Comparison of ENCODE assay signal across 23 cellular contexts in genomic region chr7:152133804-152134203, GRCh38.
DNase-seq lines count a peak whose midpoint lies in the region; ATAC-seq, FAIRE-seq and TF ChIP-seq lines count a peak whose summit lies in the region.
"Had no signal": no experiment of that assay in that cellular context is flagged by ENCODE, and none has a peak within 500 bp of the region (broad histone marks: within the 10 kb centered on the region; RNA-seq: fewer than 3 reads in every experiment).

No MANE protein-coding gene starts in this region.

- FAIRE-seq in GM12878 (lab: Jason Lieb, UNC) (no peak), GM19239 (lab: Jason Lieb, UNC) (no peak)

- H3K27ac ChIP-seq in GM12878 (ENCODE audit: control insufficient read depth, insufficient read depth), result no peak overlapping the region
- H3K27ac ChIP-seq: body of pancreas, C4-2B had no signal

- DNase-seq in CD14-positive monocyte (ENCODE audit: low spot score) (no peak), GM12878 (ENCODE audit: low read depth, low spot score) (no peak), nephron progenitor cell (no peak), HUDEP-2 (lab: John Stamatoyannopoulos, UW; ENCODE audit: unreplicated experiment in 76 of 76) (no peak), GM19239 (ENCODE audit: insufficient read length, low spot score) (no peak)
- DNase-seq: activated CD4-positive, alpha-beta T cell treated with anti-CD3 and anti-CD28 coated beads, Interleukin-2, amount 50 U/mL, for 48 hours; activated naive CD8-positive, alpha-beta T cell treated with anti-CD3 and anti-CD28 coated beads, Interleukin-2, amount 10 ng/mL, durations not matched to agents 7 days and 5 days; activated T-cell treated with anti-CD3 and anti-CD28 coated beads, Interleukin-2, amount 50 U/mL, for 4 hours; body of pancreas; DMS53; effector memory CD4-positive, alpha-beta T cell; HCEC 1CT; Karpas-422; midbrain; NCI-H2029; NCI-H226; NCI-H82; SHP77; SW 1271 had no signal

- TF ChIP-seq RAD21 in GM12878 (IDR thresholded peaks at IDR 0.05; ENCODE audit: insufficient read depth, low read depth, low read length), result no peak

- TF ChIP-seq EP300 in GM12878 (IDR thresholded peaks at IDR 0.05; ENCODE audit: borderline replicate concordance in 1 of 2, control insufficient read depth in 1 of 2, low read depth in 2 of 2, low read length in 2 of 2), result no peak

- H3K4me3 Mint-ChIP-seq in CD14-positive monocyte (no peak overlapping the region), nephron progenitor cell (no peak overlapping the region)
- H3K4me3 Mint-ChIP-seq: activated naive CD8-positive, alpha-beta T cell treated with anti-CD3 and anti-CD28 coated beads, Interleukin-2, amount 10 ng/mL, durations not matched to agents 7 days and 5 days; activated T-cell treated with anti-CD3 and anti-CD28 coated beads, Interleukin-2, amount 50 U/mL, for 4 hours had no signal

- RAD21 ChIA-PET in GM12878 (lab: Charles Lee; ENCODE audit: unreplicated experiment), result no interaction called here

- H3K79me2 ChIP-seq in GM12878 (ENCODE audit: control insufficient read depth, insufficient read depth, low read length), result no peaks in the 10 kb centered on the region

- POLR2A ChIA-PET in GM12878 (lab: Charles Lee), result no interaction called here

- no peaks in the 10 kb centered on the region for H3K4me1 Mint-ChIP-seq in CD14-positive monocyte
- peaks cover 17% of the 10 kb centered on the region for H3K4me1 Mint-ChIP-seq in nephron progenitor cell

- no peak for TF ChIP-seq CTCF in CD14-positive monocyte (IDR thresholded peaks at IDR 0.05)
- TF ChIP-seq CTCF in GM12878 (IDR thresholded peaks at IDR 0.05 in 2 of 3, conservative IDR thresholded peaks at IDR 0.05 in 1 of 3; ENCODE audit: control insufficient read depth in 2 of 3, extremely low read depth in 1 of 3, insufficient read depth in 1 of 3, low read depth in 3 of 3, low read length in 3 of 3), result no peak
- TF ChIP-seq CTCF in nephron progenitor cell (IDR thresholded peaks at IDR 0.05), result no peak

- WGBS in GM12878 (ENCODE audit: insufficient coverage, insufficient replicate concordance, low lambda C conversion rate, missing lambda C conversion rate), result 97% methylated on average over 13 of the region's 13 CpGs

- CTCF ChIA-PET in GM12878 (lab: Yijun Ruan, JAX), result interaction anchor here (0.6 kb wide), 1 partner anchor 41 kb away, joined by 3 read pairs; no protein-coding TSS in a partner anchor

- H3K27me3 Mint-ChIP-seq in CD14-positive monocyte (ENCODE audit: low read depth in 3 of 3), result no peaks in the 10 kb centered on the region
- peaks cover 3% of the 10 kb centered on the region for H3K27me3 Mint-ChIP-seq in nephron progenitor cell (ENCODE audit: low read depth, poor library complexity)
- H3K27me3 Mint-ChIP-seq: activated naive CD8-positive, alpha-beta T cell treated with anti-CD3 and anti-CD28 coated beads, Interleukin-2, amount 10 ng/mL, durations not matched to agents 7 days and 5 days had no signal

- H3K9me3 Mint-ChIP-seq in CD14-positive monocyte (peaks cover 0 to 12% (median 2%) of the 10 kb centered on the region in 7 donors), nephron progenitor cell (peaks cover 5% of the 10 kb centered on the region)
- H3K9me3 Mint-ChIP-seq: activated naive CD8-positive, alpha-beta T cell treated with anti-CD3 and anti-CD28 coated beads, Interleukin-2, amount 10 ng/mL, durations not matched to agents 7 days and 5 days; activated T-cell treated with anti-CD3 and anti-CD28 coated beads, Interleukin-2, amount 50 U/mL, for 4 hours had no signal

- ATAC-seq in GM12878, result no peak; the same call in 2 of the 3 replicates
- no peak for ATAC-seq in HG02763 (IDR thresholded peaks at IDR 0.05; ENCODE audit: unreplicated experiment)
- ATAC-seq in GM18867 (IDR thresholded peaks at IDR 0.05; ENCODE audit: unreplicated experiment), result no peak
- ATAC-seq: activated T-cell treated with anti-CD3 and anti-CD28 coated beads, Interleukin-2, amount 50 U/mL, for 4 hours; body of pancreas had no signal

- in situ Hi-C loops in GM12878 (cut with MboI), result no loop called here

- H2AFZ ChIP-seq in GM12878 (ENCODE audit: control insufficient read depth, low read depth, low read length), result no peak overlapping the region

- H3K4me1 ChIP-seq in GM12878 (ENCODE audit: control insufficient read depth, insufficient read depth, low read length), result no peaks in the 10 kb centered on the region
- H3K4me1 ChIP-seq: body of pancreas had no signal

- peaks cover 13 to 16% of the 10 kb centered on the region in 2 experiments; a peak in 3 of 4 replicates for H3K36me3 ChIP-seq in GM12878 (ENCODE audit: control insufficient read depth in 2 of 2, insufficient read depth in 2 of 2, low read length in 1 of 2)

- no peak overlapping the region for H3K4me2 ChIP-seq in GM12878 (ENCODE audit: control insufficient read depth, insufficient read depth)

- peaks cover 71 to 87% of the 10 kb centered on the region in 2 donors for H3K36me3 Mint-ChIP-seq in CD14-positive monocyte
- H3K36me3 Mint-ChIP-seq in nephron progenitor cell (ENCODE audit: low read depth), result peaks cover 56% of the 10 kb centered on the region

- H4K20me1 ChIP-seq in GM12878 (ENCODE audit: control insufficient read depth, insufficient read depth), result no peaks in the 10 kb centered on the region

- H3K9me3 ChIP-seq in GM12878 (replicated peaks; ENCODE audit: control insufficient read depth, insufficient read depth, low read length), result no peaks in the 10 kb centered on the region
- H3K9me3 ChIP-seq: body of pancreas had no signal

- BruUV-seq in GM12878 (replicated peaks; lab: Mats Ljungman, UMichigan), result no TSS peak

- TF ChIP-seq POLR2A in GM19193 (IDR thresholded peaks at IDR 0.05; ENCODE audit: extremely low read depth, insufficient read depth, insufficient read length), result peak; percentile 23
- peak; percentile 50; the same call in 1 of the 2 replicates for TF ChIP-seq POLR2A in GM12878 (IDR thresholded peaks at IDR 0.05; ENCODE audit: low read depth, low read length)

- H3K4me3 ChIP-seq in GM12878, result no peak overlapping the region
- H3K4me3 ChIP-seq: body of pancreas had no signal

- SMC1A ChIA-PET in GM12878 (lab: Charles Lee; ENCODE audit: uncharacterized antibody, unreplicated experiment), result interaction anchor here (1.8 kb wide), 1 partner anchor 573 kb away, joined by 5 read pairs; no protein-coding TSS in a partner anchor

- H3K27ac Mint-ChIP-seq in CD14-positive monocyte (peak overlapping the region in 4 of 7 donors; percentile 44 to 80 (median 58)), nephron progenitor cell (peak overlapping the region; percentile 37)
- H3K27ac Mint-ChIP-seq: activated naive CD8-positive, alpha-beta T cell treated with anti-CD3 and anti-CD28 coated beads, Interleukin-2, amount 10 ng/mL, durations not matched to agents 7 days and 5 days had no signal

- H3K9ac ChIP-seq in GM12878 (ENCODE audit: control insufficient read depth, insufficient read depth, low read length), result no peak overlapping the region

- no peaks in the 10 kb centered on the region for H3K27me3 ChIP-seq in GM12878 (replicated peaks in 1 of 2; ENCODE audit: control insufficient read depth in 2 of 2, insufficient read depth in 2 of 2, low read length in 1 of 2)
- H3K27me3 ChIP-seq: body of pancreas had no signal

- intact Hi-C loops in CD14-positive monocyte (cut with micrococcal nuclease), result no loop called here
- intact Hi-C loops in GM12878 (cut with micrococcal nuclease; ENCODE audit: unreplicated experiment), result no loop called here

TF ChIP-seq in GM12878, 131 proteins besides CTCF, POLR2A, EP300 and RAD21:
- TF ChIP-seq POLR2AphosphoS5 (IDR thresholded peaks at IDR 0.05; ENCODE audit: low read length) (peak; percentile 40; the same call in 1 of the 2 replicates), SREBF2 (IDR thresholded peaks at IDR 0.05; ENCODE audit: low read length) (no peak)
